Comparison of ENCODE assay signal across 26 cellular contexts in the genomic region with DNA sequence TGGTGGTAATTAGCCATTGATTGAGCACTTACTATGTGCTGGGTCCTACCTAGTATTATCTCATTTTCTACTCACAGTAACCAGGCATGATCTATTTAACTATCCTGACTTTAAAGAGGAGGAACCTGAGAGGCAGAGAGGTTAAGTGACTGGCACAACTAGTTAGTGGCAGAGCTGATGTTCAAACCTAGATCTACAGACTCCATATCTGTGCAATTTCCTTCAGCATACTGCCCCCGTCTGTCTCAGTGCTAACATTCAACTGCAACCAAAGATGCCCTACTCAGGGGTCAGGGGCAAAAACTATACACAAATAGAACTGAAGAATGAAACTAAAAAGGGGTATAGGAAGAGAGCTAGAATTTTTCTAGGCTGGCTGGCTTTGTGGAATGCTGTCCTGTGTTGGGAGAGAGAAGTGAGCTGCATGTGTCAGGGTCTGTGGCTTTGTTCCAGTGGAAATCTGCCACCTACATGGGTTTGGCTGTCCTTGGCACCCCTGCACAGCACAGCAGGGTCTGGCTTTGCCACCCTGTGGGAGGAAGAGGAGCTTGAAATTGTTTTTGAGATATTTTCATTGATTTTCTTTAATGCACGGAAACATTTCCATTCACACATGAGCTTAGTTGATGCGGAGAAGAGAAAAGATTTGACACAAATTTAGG.
DNase-seq lines count a peak whose midpoint lies in the region; ATAC-seq and TF ChIP-seq lines count a peak whose summit lies in the region.
"Had no signal": no experiment of that assay in that cellular context is flagged by ENCODE, and none has a peak within 500 bp of the region (broad histone marks: within the 10 kb centered on the region; RNA-seq: fewer than 3 reads in every experiment).

No MANE protein-coding gene starts in this region.

- intact Hi-C loops in right cardiac atrium (cut with DNase I) (loop anchor here in 1 of 4 donors (2.0 kb wide), 1 partner anchor 45 kb away; no protein-coding TSS in a partner anchor), heart left ventricle (cut with DNase I) (loop anchor here in 1 of 10 donors (10.0 kb wide), 1 partner anchor 55 kb away; no protein-coding TSS in a partner anchor), thyroid gland (cut with DNase I) (no loop called here)

- TF ChIP-seq POLR2A in heart left ventricle (IDR thresholded peaks at IDR 0.05) (no peak), thyroid gland (IDR thresholded peaks at IDR 0.05) (no peak)

- H3K4me1 ChIP-seq in right cardiac atrium (ENCODE audit: control insufficient read depth, insufficient read depth, low read length): no peaks in the 10 kb centered on the region
- peaks cover 0 to 6% (median 0%) of the 10 kb centered on the region in 12 donors for H3K4me1 ChIP-seq in heart left ventricle
- H3K4me1 ChIP-seq in thyroid gland: no peaks in the 10 kb centered on the region
- H3K4me1 ChIP-seq: A549, spleen had no signal

- no peak for TF ChIP-seq CTCF in heart left ventricle (IDR thresholded peaks at IDR 0.05)
- TF ChIP-seq CTCF in epithelial cell of proximal tubule (conservative IDR thresholded peaks at IDR 0.05; ENCODE audit: low read depth, low read length): peak; percentile 53
- no peak for TF ChIP-seq CTCF in thyroid gland (IDR thresholded peaks at IDR 0.05)
- no peak for TF ChIP-seq CTCF in GM10266 (IDR thresholded peaks at IDR 0.05; ENCODE audit: control insufficient read depth, insufficient read depth, low read depth, missing control alignments)

- H3K9me3 ChIP-seq in right cardiac atrium (ENCODE audit: control insufficient read depth, low read length): no peaks in the 10 kb centered on the region
- H3K9me3 ChIP-seq in heart left ventricle: no peaks in the 10 kb centered on the region
- no peaks in the 10 kb centered on the region for H3K9me3 ChIP-seq in thyroid gland
- H3K9me3 ChIP-seq: A549, Caco-2, spleen had no signal

- H3K27ac ChIP-seq in right cardiac atrium (ENCODE audit: low read length) (no peak overlapping the region), heart left ventricle (no peak overlapping the region), thyroid gland (no peak overlapping the region)
- H3K27ac ChIP-seq: A549, KMS-11, PC-9, spleen had no signal

- ATAC-seq in right cardiac atrium (peak; percentile 22 to 38), heart left ventricle (no peak), HG03139 (IDR thresholded peaks at IDR 0.05; ENCODE audit: unreplicated experiment) (no peak)
- ATAC-seq: naive thymus-derived CD4-positive, alpha-beta T cell; T-cell had no signal

- 76% methylated on average over 3 of the region's 3 CpGs for WGBS in right cardiac atrium
- 84 to 91% (median 85%) methylated on average over 3 of the region's 3 CpGs for WGBS in heart left ventricle, 4 donors
- 91 to 92% methylated on average over 3 of the region's 3 CpGs for WGBS in thyroid gland, 2 donors

- H3K27me3 ChIP-seq in right cardiac atrium (ENCODE audit: control insufficient read depth, insufficient read depth) (no peaks in the 10 kb centered on the region), heart left ventricle (no peaks in the 10 kb centered on the region), thyroid gland (no peaks in the 10 kb centered on the region)
- H3K27me3 ChIP-seq: dorsolateral prefrontal cortex had no signal

- DNase-seq in right cardiac atrium (no peak), heart left ventricle (no peak), NCI-H69 (lab: John Stamatoyannopoulos, UW) (peak; percentile 12), epithelial cell of proximal tubule (ENCODE audit: low read depth) (no peak), thyroid gland (peak; percentile 32 to 56), H4 (ENCODE audit: low spot score) (no peak), GM10266 (ENCODE audit: extremely low spot score) (no peak)
- DNase-seq: activated CD4-positive, alpha-beta memory T cell treated with anti-CD3 and anti-CD28 coated beads, Interleukin-2, amount 10 ng/mL, durations not matched to agents 7 days and 5 days; activated CD4-positive, CD25-positive, alpha-beta regulatory T cell treated with anti-CD3 and anti-CD28 coated beads, Interleukin-2, amount 50 U/mL, for 72 hours; activated naive CD8-positive, alpha-beta T cell treated with anti-CD3 and anti-CD28 coated beads, Interleukin-2, amount 10 ng/mL, durations not matched to agents 7 days and 5 days; central memory CD4-positive, alpha-beta T cell; DND-41; naive thymus-derived CD4-positive, alpha-beta T cell; NCI-H187 treated with DMSO at 0.1 percent for 48 hours; NCI-H774; PC-9; SIG-M5; spleen; stimulated activated CD4-positive, alpha-beta T cell treated with anti-CD3 and anti-CD28 coated beads, Interleukin-4, amount 100 ng/mL, for 24 hours; stimulated activated naive CD4-positive, alpha-beta T cell; T-cell had no signal

- no peak overlapping the region for H3K4me3 ChIP-seq in right cardiac atrium (ENCODE audit: low read length)
- H3K4me3 ChIP-seq in heart left ventricle: no peak overlapping the region
- no peak overlapping the region for H3K4me3 ChIP-seq in epithelial cell of proximal tubule (ENCODE audit: low read depth, low read length)
- H3K4me3 ChIP-seq in thyroid gland (replicated peaks in 1 of 3): no peak overlapping the region
- H3K4me3 ChIP-seq: A549, dorsolateral prefrontal cortex, PC-9, spleen had no signal

- H3K36me3 ChIP-seq in heart left ventricle (no peaks in the 10 kb centered on the region), thyroid gland (no peaks in the 10 kb centered on the region)
- H3K36me3 ChIP-seq: spleen had no signal

Comparison
In these comparisons a context has a peak if more than half of its experiments do, and no peak if none do; other contexts are left out.
1. ATAC-seq: peak in right cardiac atrium (2 of 2); none in heart left ventricle (0 of 4) and HG03139 (single experiment).
2. DNase-seq: peak in NCI-H69 (single experiment) and thyroid gland (2 of 2); none in right cardiac atrium (0 of 3), heart left ventricle (0 of 5), epithelial cell of proximal tubule (single experiment), H4 (single experiment) and GM10266 (single experiment).